Comparison of ENCODE assay signal across 8 cellular contexts in the genomic region with DNA sequence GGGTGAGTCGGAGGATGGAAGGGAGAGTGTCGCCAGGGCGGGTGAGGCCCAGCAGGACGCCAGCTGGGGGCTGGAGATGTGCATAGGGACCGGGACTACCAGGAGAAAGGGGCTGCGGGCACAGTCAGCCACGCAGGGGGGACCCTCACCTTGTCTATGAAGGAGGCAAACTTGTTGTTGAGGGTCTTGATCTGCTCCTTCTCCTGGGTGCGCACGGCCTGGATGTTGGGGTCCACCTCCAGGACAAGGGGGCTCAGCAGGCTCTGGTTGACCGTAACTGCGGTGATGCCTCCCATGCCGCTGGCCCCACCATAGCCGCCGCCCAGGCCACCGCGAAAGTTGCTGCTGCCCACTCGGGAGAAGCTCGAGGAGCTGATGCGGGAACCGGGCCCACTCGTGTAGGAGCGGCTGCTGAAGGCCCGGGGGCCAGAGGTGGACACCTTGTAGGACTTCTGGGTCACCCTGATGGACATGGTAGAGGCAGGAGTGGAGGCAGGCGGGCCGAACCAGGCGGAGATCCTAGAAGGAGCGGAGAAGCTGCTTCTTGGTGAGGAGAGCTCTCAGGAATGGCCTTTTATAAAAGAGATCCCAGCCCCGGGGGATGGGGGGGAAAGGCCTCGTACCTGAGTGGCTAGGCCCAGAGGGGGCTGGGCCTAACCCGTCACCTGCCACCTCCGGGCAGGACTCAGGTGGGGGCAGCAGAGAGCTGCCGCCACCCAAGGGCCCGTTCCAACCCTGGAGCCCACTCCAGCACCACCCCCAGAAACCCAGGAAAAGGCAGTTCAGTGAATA. TPM values are rescaled to one million over a fixed set of nuclear protein-coding genes. Genes with fewer than 3 reads are reported as not detected.
DNase-seq lines count a peak whose midpoint lies in the region; ATAC-seq and TF ChIP-seq lines count a peak whose summit lies in the region.
"Not testable (repeated sequence)": the region's sequence is repeated elsewhere in the genome, so short reads cannot be mapped to it uniquely, and the experiment has no call there.

A gene (minus strand): TSS at position 568 of the 792 bp plus-strand sequence. CDS start 95 bp downstream, at position 473.

- not testable (repeated sequence) for H3K4me1 Mint-ChIP-seq in activated T-cell treated with anti-CD3 and anti-CD28 coated beads, Interleukin-2, amount 50 U/mL, for 24 hours (ENCODE audit: low read depth)
- peaks cover 8 to 27% (median 20%) of the 10 kb centered on the region in 4 donors for H3K4me1 Mint-ChIP-seq in naive thymus-derived CD8-positive, alpha-beta T cell

- not testable (repeated sequence) for ATAC-seq in naive thymus-derived CD8-positive, alpha-beta T cell

- DNase-seq in DMS 273 (lab: John Stamatoyannopoulos, UW; ENCODE audit: unreplicated experiment) = peak; percentile 20
- peak; percentile 61 for DNase-seq in NCI-H748 (lab: John Stamatoyannopoulos, UW; ENCODE audit: unreplicated experiment)
- not testable (repeated sequence) for DNase-seq in activated T-cell treated with anti-CD3 and anti-CD28 coated beads, Interleukin-2, amount 50 U/mL, for 24 hours; dorsolateral prefrontal cortex; naive thymus-derived CD8-positive, alpha-beta T cell; testis

- peak within 1 kb of the TSS; percentile 73 for H3K27ac Mint-ChIP-seq in activated T-cell treated with anti-CD3 and anti-CD28 coated beads, Interleukin-2, amount 50 U/mL, for 24 hours
- H3K27ac Mint-ChIP-seq in naive thymus-derived CD8-positive, alpha-beta T cell = peak within 1 kb of the TSS; percentile 2 to 90 (median 76)

- not testable (repeated sequence) for H3K9me3 ChIP-seq in iPS-15b (ENCODE audit: control insufficient read depth, insufficient read depth, low read length); testis

- H3K27ac ChIP-seq in dorsolateral prefrontal cortex = not testable (repeated sequence)
- H3K27ac ChIP-seq in testis = peak within 1 kb of the TSS in 1 of 2 donors; percentile 37

- peak within 1 kb of the TSS; percentile 52 for H3K4me3 Mint-ChIP-seq in activated T-cell treated with anti-CD3 and anti-CD28 coated beads, Interleukin-2, amount 50 U/mL, for 24 hours
- peak within 1 kb of the TSS; percentile 65 to 83 (median 78) for H3K4me3 Mint-ChIP-seq in naive thymus-derived CD8-positive, alpha-beta T cell

- H3K27me3 Mint-ChIP-seq in activated T-cell treated with anti-CD3 and anti-CD28 coated beads, Interleukin-2, amount 50 U/mL, for 24 hours; naive thymus-derived CD8-positive, alpha-beta T cell: not testable (repeated sequence)

- not testable (repeated sequence) for H3K9me3 Mint-ChIP-seq in activated T-cell treated with anti-CD3 and anti-CD28 coated beads, Interleukin-2, amount 50 U/mL, for 24 hours; naive thymus-derived CD8-positive, alpha-beta T cell

- peak within 1 kb of the TSS; percentile 94 for H3K9ac ChIP-seq in iPS-15b (ENCODE audit: low read depth, low read length)

- not testable (repeated sequence) for TF ChIP-seq POLR2A in testis (IDR thresholded peaks at IDR 0.05)

- H3K4me1 ChIP-seq in iPS-15b (ENCODE audit: control insufficient read depth, insufficient read depth, low read length) (peaks cover 18% of the 10 kb centered on the region), testis (peaks cover 12% of the 10 kb centered on the region)

- peaks cover 0 to 31% (median 5%) of the 10 kb centered on the region in 45 donors for H3K27me3 ChIP-seq in dorsolateral prefrontal cortex
- H3K27me3 ChIP-seq in iPS-15b (ENCODE audit: control insufficient read depth, insufficient read depth, low read length); testis: not testable (repeated sequence)

- intact Hi-C loops in dorsolateral prefrontal cortex (cut with DNase I); testis (cut with DNase I; ENCODE audit: low total_unique reads): not testable (repeated sequence)

- POLR2A ChIA-PET in naive thymus-derived CD8-positive, alpha-beta T cell (lab: Charles Lee) = interaction anchor here (0.6 kb wide), 2 partner anchors 98 to 1860 kb away, joined by 3 to 6 read pairs; no protein-coding TSS in a partner anchor

- WGBS in testis, 2 donors = 55 to 69% methylated on average over 20 to 33 of the region's 33 CpGs

- TF ChIP-seq CTCF in LNCAP (IDR thresholded peaks at IDR 0.05) = peak; percentile 83
- not testable (repeated sequence) for TF ChIP-seq CTCF in dorsolateral prefrontal cortex (IDR thresholded peaks at IDR 0.05 in 54 of 56, conservative IDR thresholded peaks at IDR 0.05 in 2 of 56; ENCODE audit: low read depth in 1 of 56, partially characterized antibody in 56 of 56); testis (IDR thresholded peaks at IDR 0.05)

- H3K36me3 ChIP-seq in iPS-15b (ENCODE audit: control insufficient read depth, insufficient read depth, low read length) = peaks cover 27% of the 10 kb centered on the region
- H3K36me3 ChIP-seq in testis (ENCODE audit: low read depth, missing control alignments) = not testable (repeated sequence)

- H3K4me3 ChIP-seq in dorsolateral prefrontal cortex = peak within 1 kb of the TSS in 35 of 59 donors; percentile 20 to 63 (median 43)
- H3K4me3 ChIP-seq in iPS-15b (ENCODE audit: low read depth, low read length) = peak within 1 kb of the TSS; percentile 76
- H3K4me3 ChIP-seq in testis = peak within 1 kb of the TSS; percentile 31 to 60

- H3K36me3 Mint-ChIP-seq in activated T-cell treated with anti-CD3 and anti-CD28 coated beads, Interleukin-2, amount 50 U/mL, for 24 hours (ENCODE audit: low read depth); naive thymus-derived CD8-positive, alpha-beta T cell: not testable (repeated sequence)

RNA-seq across cellular contexts. Expression of the gene that starts here (rescaled TPM):
- total RNA-seq in dorsolateral prefrontal cortex (1 to 10 TPM in 10 of 120 experiments, under 1 TPM in 42, not detected in 68; 0.18 to 2.7 (median 0.59) TPM), testis (10 to 100 TPM; 13.2 to 14.6 TPM)
- under 1 TPM; 0.52 to 0.66 TPM for total RNA-seq in naive thymus-derived CD8-positive, alpha-beta T cell
- polyA plus RNA-seq in naive thymus-derived CD8-positive, alpha-beta T cell = not detected
- polyA plus RNA-seq in testis (ENCODE audit: insufficient read depth, low read depth, low replicate concordance) = 63.0 TPM

Comparison
In these comparisons a context has a peak if more than half of its experiments do, and no peak if none do; other contexts are left out.
1. RNA of the gene that starts here (polyA plus RNA-seq): 63.0 TPM in testis (single experiment); not detected in naive thymus-derived CD8-positive, alpha-beta T cell; every median in the first group is over 10 times any median in the second.
2. Peak in every context shown above with its lines, with median percentiles within 50 percentile points of each other: H3K4me3 ChIP-seq.